1 cellular context compared by ENCODE assay signal in the genomic region with DNA sequence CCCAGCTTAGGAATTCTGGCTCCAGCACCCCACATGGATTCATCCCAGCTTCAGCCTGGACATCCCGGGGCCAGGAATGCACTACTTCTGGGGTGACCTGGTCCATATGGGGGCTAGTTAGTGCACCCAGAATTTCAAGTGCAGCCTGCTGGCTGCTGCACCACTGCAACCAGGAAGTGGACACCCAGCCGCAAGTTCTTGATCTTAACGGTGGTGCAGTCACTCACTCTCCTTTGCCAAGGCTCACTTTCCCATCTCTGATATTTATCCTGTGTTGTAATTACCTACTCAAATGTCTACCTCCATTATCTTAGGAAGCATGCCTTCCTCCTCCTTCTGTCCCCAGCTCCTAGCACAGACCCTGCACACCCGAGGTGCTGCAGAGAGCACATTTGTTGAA.
TF ChIP-seq lines count a peak whose summit lies in the region.

No MANE protein-coding gene starts in this region.

TF ChIP-seq in K562, 482 proteins besides CTCF, POLR2A, EP300 and RAD21:
- TF ChIP-seq SUPT5H (IDR thresholded peaks at IDR 0.05) (no peak), RHOXF2B (CRISPR knock-in tag; conservative IDR thresholded peaks at IDR 0.05) (no peak), ZNF197 (CRISPR knock-in tag; IDR thresholded peaks at IDR 0.05; ENCODE audit: low read depth) (no peak), MED1 (CRISPR knock-in tag; IDR thresholded peaks at IDR 0.05; ENCODE audit: borderline replicate concordance) (no peak), STAT5B (CRISPR knock-in tag; IDR thresholded peaks at IDR 0.05) (no peak), WHSC1 (IDR thresholded peaks at IDR 0.05; ENCODE audit: low read length) (no peak), ELF1 (tag; IDR thresholded peaks at IDR 0.05) (peak; percentile 47; the same call in 1 of the 2 replicates)
- TF ChIP-seq, protein P1, sequence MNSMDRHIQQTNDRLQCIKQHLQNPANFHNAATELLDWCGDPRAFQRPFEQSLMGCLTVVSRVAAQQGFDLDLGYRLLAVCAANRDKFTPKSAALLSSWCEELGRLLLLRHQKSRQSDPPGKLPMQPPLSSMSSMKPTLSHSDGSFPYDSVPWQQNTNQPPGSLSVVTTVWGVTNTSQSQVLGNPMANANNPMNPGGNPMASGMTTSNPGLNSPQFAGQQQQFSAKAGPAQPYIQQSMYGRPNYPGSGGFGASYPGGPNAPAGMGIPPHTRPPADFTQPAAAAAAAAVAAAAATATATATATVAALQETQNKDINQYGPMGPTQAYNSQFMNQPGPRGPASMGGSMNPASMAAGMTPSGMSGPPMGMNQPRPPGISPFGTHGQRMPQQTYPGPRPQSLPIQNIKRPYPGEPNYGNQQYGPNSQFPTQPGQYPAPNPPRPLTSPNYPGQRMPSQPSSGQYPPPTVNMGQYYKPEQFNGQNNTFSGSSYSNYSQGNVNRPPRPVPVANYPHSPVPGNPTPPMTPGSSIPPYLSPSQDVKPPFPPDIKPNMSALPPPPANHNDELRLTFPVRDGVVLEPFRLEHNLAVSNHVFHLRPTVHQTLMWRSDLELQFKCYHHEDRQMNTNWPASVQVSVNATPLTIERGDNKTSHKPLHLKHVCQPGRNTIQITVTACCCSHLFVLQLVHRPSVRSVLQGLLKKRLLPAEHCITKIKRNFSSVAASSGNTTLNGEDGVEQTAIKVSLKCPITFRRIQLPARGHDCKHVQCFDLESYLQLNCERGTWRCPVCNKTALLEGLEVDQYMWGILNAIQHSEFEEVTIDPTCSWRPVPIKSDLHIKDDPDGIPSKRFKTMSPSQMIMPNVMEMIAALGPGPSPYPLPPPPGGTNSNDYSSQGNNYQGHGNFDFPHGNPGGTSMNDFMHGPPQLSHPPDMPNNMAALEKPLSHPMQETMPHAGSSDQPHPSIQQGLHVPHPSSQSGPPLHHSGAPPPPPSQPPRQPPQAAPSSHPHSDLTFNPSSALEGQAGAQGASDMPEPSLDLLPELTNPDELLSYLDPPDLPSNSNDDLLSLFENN (IDR thresholded peaks at IDR 0.05; ENCODE audit: low read depth in 2 of 2, low read length in 2 of 2), result no peak
TF ChIP-seq in K562: peak in this region for 1.
